19 cellular contexts compared by ENCODE assay signal in genomic region chr17:49337900-49338299, GRCh38. TPM values are rescaled to one million over a fixed set of nuclear protein-coding genes. Genes with fewer than 3 reads are reported as not detected.
DNase-seq lines count a peak whose midpoint lies in the region; ATAC-seq, FAIRE-seq and TF ChIP-seq lines count a peak whose summit lies in the region.
"Had no signal": no experiment of that assay in that cellular context is flagged by ENCODE, and none has a peak within 500 bp of the region (broad histone marks: within the 10 kb centered on the region; RNA-seq: fewer than 3 reads in every experiment).

No MANE protein-coding gene starts in this region.

- 39% methylated on average over 7 of the region's 8 CpGs for WGBS in K562 (ENCODE audit: insufficient coverage, low coverage, missing lambda C conversion rate)

- TF ChIP-seq CTCF in K562 (IDR thresholded peaks at IDR 0.05 in 2 of 3, conservative IDR thresholded peaks at IDR 0.05 in 1 of 3; ENCODE audit: insufficient read depth in 2 of 3, low read depth in 1 of 3, low read length in 3 of 3) (no peak), osteoblast (IDR thresholded peaks at IDR 0.05; ENCODE audit: extremely low read depth, low read depth, low read length) (no peak)

- H3K79me2 ChIP-seq in K562 (ENCODE audit: control insufficient read depth, insufficient read depth, low read length) (peaks cover 24% of the 10 kb centered on the region), osteoblast (ENCODE audit: insufficient read depth, low read length) (peaks cover 70% of the 10 kb centered on the region)

- H3K4me1 ChIP-seq in K562 (replicated peaks in 1 of 2; ENCODE audit: control insufficient read depth in 2 of 2, insufficient read depth in 2 of 2, low read length in 2 of 2) (peaks cover 19 to 32% of the 10 kb centered on the region in 2 experiments), osteoblast (ENCODE audit: insufficient read depth, low read length) (peaks cover 43% of the 10 kb centered on the region)

- peaks cover 3% of the 10 kb centered on the region for H3K9me1 ChIP-seq in K562 (ENCODE audit: control insufficient read depth, insufficient read depth, low read length)

- no peak overlapping the region for H3K4me3 Mint-ChIP-seq in activated CD4-positive, alpha-beta T cell treated with anti-CD3 and anti-CD28 coated beads for 36 hours
- H3K4me3 Mint-ChIP-seq in activated CD4-positive, alpha-beta T cell treated with anti-CD3 and anti-CD28 coated beads, Interleukin-2, amount 10 ng/mL, durations not matched to agents 7 days and 5 days, result no peak overlapping the region
- H3K4me3 Mint-ChIP-seq: activated B cell treated with CpG ODN at 0.5 μM for 24 hours, neural progenitor cell had no signal

- in situ Hi-C loops in K562 (cut with MboI), result no loop called here

- no peaks in the 10 kb centered on the region for H4K20me1 ChIP-seq in K562 (replicated peaks; ENCODE audit: control insufficient read depth, insufficient read depth, low read length)
- H4K20me1 ChIP-seq in osteoblast (ENCODE audit: insufficient read depth, low read length), result peaks cover 50% of the 10 kb centered on the region

- no peaks in the 10 kb centered on the region for H3K9me3 ChIP-seq in K562 (replicated peaks; ENCODE audit: control insufficient read depth, insufficient read depth, low read depth, low read length)
- no peaks in the 10 kb centered on the region for H3K9me3 ChIP-seq in osteoblast (ENCODE audit: low read depth, low read length)
- H3K9me3 ChIP-seq: Peyer's patch, right lobe of liver, vagina had no signal

- CTCF ChIA-PET in activated CD4-positive, alpha-beta T cell treated with anti-CD3 and anti-CD28 coated beads for 36 hours (lab: Charles Lee), result interaction anchor here (0.6 to 6.0 kb wide), 8 partner anchors 12 to 241 kb away, joined by 3 to 24 read pairs (median 3); no protein-coding TSS in a partner anchor
- CTCF ChIA-PET in activated CD4-positive, alpha-beta T cell treated with anti-CD3 and anti-CD28 coated beads, Interleukin-2, amount 10 ng/mL, durations not matched to agents 7 days and 5 days (lab: Charles Lee), result interaction anchor here (0.7 to 1.9 kb wide), 5 partner anchors 12 to 158 kb away, joined by 3 to 6 read pairs (median 4); no protein-coding TSS in a partner anchor
- CTCF ChIA-PET in K562 (lab: Yijun Ruan, JAX; ENCODE audit: low intra/inter-chr PET ratio), result no interaction called here

- peak; percentile 35 for DNase-seq in activated CD4-positive, alpha-beta T cell treated with anti-CD3 and anti-CD28 coated beads for 36 hours
- no peak for DNase-seq in activated CD4-positive, alpha-beta T cell treated with anti-CD3 and anti-CD28 coated beads, Interleukin-2, amount 10 ng/mL, durations not matched to agents 7 days and 5 days
- DNase-seq in M059J (ENCODE audit: low read depth) (peak; percentile 84), K562 (ENCODE audit: extremely low read depth in 1 of 4, low spot score in 3 of 4) (peak in 1 of 4 experiments; percentile 34), osteoblast (ENCODE audit: insufficient read length, low spot score, missing footprints) (no peak), NCI-H2029 (lab: John Stamatoyannopoulos, UW) (no peak), NCI-H82 (lab: John Stamatoyannopoulos, UW) (no peak)
- DNase-seq: activated B cell treated with CpG ODN at 0.5 μM for 24 hours, activated T-cell treated with anti-CD3 and anti-CD28 coated beads for 4 hours, anterior cingulate cortex, dorsolateral prefrontal cortex, Kasumi-1, NCI-H1930, Peyer's patch, right lobe of liver had no signal

- TF ChIP-seq RAD21 in K562 (CRISPR knock-in tag; conservative IDR thresholded peaks at IDR 0.05 in 1 of 2, IDR thresholded peaks at IDR 0.05 in 1 of 2), result no peak

- no peak overlapping the region for H2AFZ ChIP-seq in K562 (ENCODE audit: low read depth, low read length)
- H2AFZ ChIP-seq in osteoblast (ENCODE audit: low read length), result no peak overlapping the region
- H2AFZ ChIP-seq: neural progenitor cell had no signal

- H3K4me1 Mint-ChIP-seq in activated CD4-positive, alpha-beta T cell treated with anti-CD3 and anti-CD28 coated beads for 36 hours, result peaks cover 52% of the 10 kb centered on the region
- peaks cover 40% of the 10 kb centered on the region for H3K4me1 Mint-ChIP-seq in activated CD4-positive, alpha-beta T cell treated with anti-CD3 and anti-CD28 coated beads, Interleukin-2, amount 10 ng/mL, durations not matched to agents 7 days and 5 days

- peaks cover 3% of the 10 kb centered on the region for H3K36me3 Mint-ChIP-seq in activated CD4-positive, alpha-beta T cell treated with anti-CD3 and anti-CD28 coated beads for 36 hours (ENCODE audit: low read depth)
- peaks cover 16% of the 10 kb centered on the region for H3K36me3 Mint-ChIP-seq in activated CD4-positive, alpha-beta T cell treated with anti-CD3 and anti-CD28 coated beads, Interleukin-2, amount 10 ng/mL, durations not matched to agents 7 days and 5 days (ENCODE audit: low read depth)

- 0 out of 2 replicates have a peak overlapping the region, but pooled peaks have one; percentile 6 for H3K4me2 ChIP-seq in K562 (ENCODE audit: insufficient read depth, low read length)
- H3K4me2 ChIP-seq in osteoblast (ENCODE audit: insufficient read depth, low read length), result peak overlapping the region; percentile 37
- H3K4me2 ChIP-seq: neural progenitor cell had no signal

- no peak overlapping the region for H3K4me3 ChIP-seq in K562
- no peak overlapping the region for H3K4me3 ChIP-seq in osteoblast (ENCODE audit: insufficient read depth, low read length)
- H3K4me3 ChIP-seq: dorsolateral prefrontal cortex, neural progenitor cell, Peyer's patch, right lobe of liver, vagina had no signal

- FAIRE-seq in K562 (lab: Jason Lieb, UNC), result no peak

- no peak overlapping the region for H3K27ac Mint-ChIP-seq in activated CD4-positive, alpha-beta T cell treated with anti-CD3 and anti-CD28 coated beads for 36 hours
- no peak overlapping the region for H3K27ac Mint-ChIP-seq in activated CD4-positive, alpha-beta T cell treated with anti-CD3 and anti-CD28 coated beads, Interleukin-2, amount 10 ng/mL, durations not matched to agents 7 days and 5 days
- H3K27ac Mint-ChIP-seq: neural progenitor cell had no signal

- BruUV-seq in K562 (replicated peaks; lab: Mats Ljungman, UMichigan), result no TSS peak

- no peak for TF ChIP-seq EP300 in K562 (IDR thresholded peaks at IDR 0.05; ENCODE audit: low read length)

- no peaks in the 10 kb centered on the region for H3K9me3 Mint-ChIP-seq in activated CD4-positive, alpha-beta T cell treated with anti-CD3 and anti-CD28 coated beads for 36 hours (ENCODE audit: low read depth)
- H3K9me3 Mint-ChIP-seq in activated CD4-positive, alpha-beta T cell treated with anti-CD3 and anti-CD28 coated beads, Interleukin-2, amount 10 ng/mL, durations not matched to agents 7 days and 5 days, result no peaks in the 10 kb centered on the region
- H3K9me3 Mint-ChIP-seq: activated B cell treated with CpG ODN at 0.5 μM for 24 hours, neural progenitor cell, T-cell had no signal

- H3K27me3 Mint-ChIP-seq in activated CD4-positive, alpha-beta T cell treated with anti-CD3 and anti-CD28 coated beads for 36 hours, result peaks cover 2% of the 10 kb centered on the region
- H3K27me3 Mint-ChIP-seq in activated CD4-positive, alpha-beta T cell treated with anti-CD3 and anti-CD28 coated beads, Interleukin-2, amount 10 ng/mL, durations not matched to agents 7 days and 5 days, result peaks cover 5% of the 10 kb centered on the region
- H3K27me3 Mint-ChIP-seq: activated B cell treated with CpG ODN at 0.5 μM for 24 hours, T-cell had no signal

- POLR2A ChIA-PET in activated CD4-positive, alpha-beta T cell treated with anti-CD3 and anti-CD28 coated beads for 36 hours (lab: Charles Lee), result interaction anchor here (0.5 to 1.1 kb wide), 3 partner anchors 21 to 309 kb away, joined by 3 to 6 read pairs (median 5); no protein-coding TSS in a partner anchor
- POLR2A ChIA-PET in activated CD4-positive, alpha-beta T cell treated with anti-CD3 and anti-CD28 coated beads, Interleukin-2, amount 10 ng/mL, durations not matched to agents 7 days and 5 days (lab: Charles Lee), result interaction anchor here (0.6 kb wide), 1 partner anchor 43 kb away, joined by 3 read pairs; no protein-coding TSS in a partner anchor
- POLR2A ChIA-PET in K562 (lab: Yijun Ruan, JAX), result interaction anchor here (0.7 to 1.2 kb wide), 4 partner anchors 9 to 21 kb away, joined by 3 to 4 read pairs (median 4); no protein-coding TSS in a partner anchor

- H3K27ac ChIP-seq in K562 (ENCODE audit: extremely low read depth, low read depth, low read length) (no peak overlapping the region), osteoblast (ENCODE audit: low read depth, low read length) (no peak overlapping the region)
- H3K27ac ChIP-seq: neural progenitor cell, Peyer's patch, right lobe of liver, vagina had no signal

- ATAC-seq in activated CD4-positive, alpha-beta T cell treated with anti-CD3 and anti-CD28 coated beads for 36 hours, result no peak
- ATAC-seq in K562 (no peak), HG03108 (IDR thresholded peaks at IDR 0.05; ENCODE audit: unreplicated experiment) (no peak)
- ATAC-seq: right lobe of liver had no signal

- intact Hi-C loops in activated CD4-positive, alpha-beta T cell treated with anti-CD3 and anti-CD28 coated beads for 36 hours (cut with DNase I, micrococcal nuclease), result no loop called here
- intact Hi-C loops in K562 (cut with micrococcal nuclease), result no loop called here

- H3K36me3 ChIP-seq in K562 (ENCODE audit: control insufficient read depth, insufficient read depth, low read length) (no peaks in the 10 kb centered on the region), osteoblast (ENCODE audit: insufficient read depth, low read length) (no peaks in the 10 kb centered on the region)
- H3K36me3 ChIP-seq: neural progenitor cell, Peyer's patch, right lobe of liver, vagina had no signal

- H3K9ac ChIP-seq in K562 (ENCODE audit: insufficient read depth in 1 of 2, low read depth in 2 of 2, low read length in 2 of 2), result peak overlapping the region in 1 of 2 experiments; percentile 43; a peak in 1 of 4 replicates
- H3K9ac ChIP-seq: neural progenitor cell had no signal

- H3K27me3 ChIP-seq in K562 (ENCODE audit: control insufficient read depth in 2 of 2, insufficient read depth in 2 of 2, low read length in 2 of 2), result no peaks in the 10 kb centered on the region
- no peaks in the 10 kb centered on the region for H3K27me3 ChIP-seq in osteoblast (ENCODE audit: insufficient read depth, low read length)
- H3K27me3 ChIP-seq: dorsolateral prefrontal cortex, neural progenitor cell, Peyer's patch, right lobe of liver, vagina had no signal

- no peak for TF ChIP-seq POLR2A in K562 (conservative IDR thresholded peaks at IDR 0.05)

RNA-seq across cellular contexts. Expression of gene ZNF652, which starts 24.1 kb away (rescaled TPM):
- 1 to 10 TPM; 5.2 to 7.0 TPM for total RNA-seq in activated CD4-positive, alpha-beta T cell treated with anti-CD3 and anti-CD28 coated beads for 36 hours
- total RNA-seq in activated CD4-positive, alpha-beta T cell treated with anti-CD3 and anti-CD28 coated beads, Interleukin-2, amount 10 ng/mL, durations not matched to agents 7 days and 5 days, result 10 to 100 TPM; 32.1 to 36.2 TPM
- total RNA-seq in M059J (2014; rRNA removed; shearing (Covaris generic)), result 12.3 and 19.1 TPM in 2 replicates
- 8.2 and 25.2 TPM in 2 replicates for total RNA-seq in K562 (2011; cell fraction: chromatin; rRNA removed; ENCODE audit: low replicate concordance)
- total RNA-seq in K562 (2011; cell fraction: nucleolus; rRNA removed), result 5.3 and 8.6 TPM in 2 replicates
- total RNA-seq in K562 (2011; cell fraction: nucleoplasm; rRNA removed), result 14.1 and 23.3 TPM in 2 replicates
- total RNA-seq in K562 (2014; rRNA removed), result 6.9 and 9.7 TPM in 2 replicates
- total RNA-seq in K562 (2014; rRNA removed; fragmentation: Illumina TruSeq; extraction: Trizol), result 13.0 and 13.1 TPM in 2 replicates
- total RNA-seq in K562 (2015; rRNA removed; fragmentation: Illumina TruSeq; extraction: Trizol), result 15.5 and 15.8 TPM in 2 replicates
- total RNA-seq in K562 (2021), result 12.9 and 15.2 TPM in 2 replicates
- 8.6 and 13.3 TPM in 2 replicates for polyA plus RNA-seq in K562 (2011; rRNA removed)
- polyA plus RNA-seq in K562 (2011; cell fraction: cytosol; rRNA removed), result 3.4 and 8.5 TPM in 2 replicates
- 6.3 and 11.5 TPM in 2 replicates for polyA plus RNA-seq in K562 (2011; cell fraction: nucleus; rRNA removed)
- 3.9 and 4.3 TPM in 2 replicates for polyA plus RNA-seq in K562 (2012)
- polyA plus RNA-seq in K562 (2014; fragmentation: Illumina TruSeq; extraction: Trizol), result 4.8 and 5.2 TPM in 2 replicates
- polyA plus RNA-seq in K562 (2014; fragmentation: Nextera tagmentation; extraction: Ambion mirVana), result 1 to 10 TPM; 6.1 to 7.8 TPM
- polyA plus RNA-seq in K562 (2014; rRNA removed), result 4.7 and 5.1 TPM in 2 replicates
- polyA minus RNA-seq in K562 (2011; rRNA and poly(A)+ RNA removed), result 33.6 and 48.2 TPM in 2 replicates
- 17.8 and 20.3 TPM in 2 replicates for polyA minus RNA-seq in K562 (2011; cell fraction: cytosol; rRNA and poly(A)+ RNA removed)
- polyA minus RNA-seq in K562 (2011; cell fraction: nucleus; rRNA and poly(A)+ RNA removed), result 4.7 and 12.3 TPM in 2 replicates
- total RNA-seq in osteoblast, result 28.2 and 31.5 TPM in 2 replicates

Comparison
In these comparisons a context has a peak if more than half of its experiments do, and no peak if none do; other contexts are left out.
1. DNase-seq: peak in activated CD4-positive, alpha-beta T cell treated with anti-CD3 and anti-CD28 coated beads for 36 hours (single experiment) and M059J (single experiment); none in activated CD4-positive, alpha-beta T cell treated with anti-CD3 and anti-CD28 coated beads, Interleukin-2, amount 10 ng/mL, durations not matched to agents 7 days and 5 days (single experiment), osteoblast (single experiment), NCI-H2029 (single experiment) and NCI-H82 (single experiment).